14 cellular contexts compared by ENCODE assay signal in genomic region chr1:175413367-175413766, GRCh38.
DNase-seq lines count a peak whose midpoint lies in the region; ATAC-seq and TF ChIP-seq lines count a peak whose summit lies in the region.
"Had no signal": no experiment of that assay in that cellular context is flagged by ENCODE, and none has a peak within 500 bp of the region (broad histone marks: within the 10 kb centered on the region; RNA-seq: fewer than 3 reads in every experiment).

No MANE protein-coding gene starts in this region.

- H3K4me3 ChIP-seq in WERI-Rb-1 (ENCODE audit: low read depth, low read length), result no peak overlapping the region
- H3K4me3 ChIP-seq: lower lobe of right lung, suprapubic skin had no signal

- no peaks in the 10 kb centered on the region for H3K36me3 ChIP-seq in WERI-Rb-1
- H3K36me3 ChIP-seq: BE2C, lower lobe of right lung, suprapubic skin had no signal

- H3K27ac ChIP-seq in WERI-Rb-1, result no peak overlapping the region
- H3K27ac ChIP-seq: lower lobe of right lung, suprapubic skin had no signal

- ATAC-seq in GM18868 (IDR thresholded peaks at IDR 0.05; ENCODE audit: unreplicated experiment) (peak; percentile 83), GM21515 (IDR thresholded peaks at IDR 0.05; ENCODE audit: unreplicated experiment) (peak; percentile 76), HG02981 (IDR thresholded peaks at IDR 0.05; ENCODE audit: unreplicated experiment) (peak; percentile 89), HG03565 (IDR thresholded peaks at IDR 0.05; ENCODE audit: unreplicated experiment) (peak; percentile 90)
- ATAC-seq: activated CD4-positive, CD25-positive, alpha-beta regulatory T cell treated with anti-CD3 and anti-CD28 coated beads, Interleukin-2, amount 50 U/mL, for 24 hours; lower lobe of right lung had no signal

- H3K9me3 ChIP-seq in WERI-Rb-1 (ENCODE audit: severe bottlenecking), result no peaks in the 10 kb centered on the region
- H3K9me3 ChIP-seq: BE2C, lower lobe of right lung, suprapubic skin had no signal

- no peaks in the 10 kb centered on the region for H3K27me3 ChIP-seq in WERI-Rb-1 (ENCODE audit: insufficient read depth, low read depth, severe bottlenecking)
- H3K27me3 ChIP-seq: BE2C had no signal

- DNase-seq in DMS 273 treated with DMSO at 0.1 percent for 48 hours (lab: John Stamatoyannopoulos, UW) (no peak), NCI-H748 treated with DMSO at 0.1 percent for 48 hours (lab: John Stamatoyannopoulos, UW) (no peak), NCI-H748 (lab: John Stamatoyannopoulos, UW; ENCODE audit: unreplicated experiment) (no peak), WERI-Rb-1 (no peak)
- DNase-seq: BE2C, Kasumi-1, lower lobe of right lung, NCI-H2029 had no signal

- TF ChIP-seq CTCF in WERI-Rb-1 (IDR thresholded peaks at IDR 0.05; ENCODE audit: low read depth, low read length), result no peak
